5 cellular contexts compared by ENCODE assay signal in genomic region chr7:143472071-143472689, GRCh38. TPM values are rescaled to one million over a fixed set of nuclear protein-coding genes. Genes with fewer than 3 reads are reported as not detected.
"Had no signal": no experiment of that assay in that cellular context is flagged by ENCODE, and none has a peak within 500 bp of the region (broad histone marks: within the 10 kb centered on the region; RNA-seq: fewer than 3 reads in every experiment).

No MANE protein-coding gene starts in this region.

RNA-seq across cellular contexts. Expression of gene TAS2R41, which starts 5.5 kb away (rescaled TPM):
- total RNA-seq: esophagus mucosa, left ventricle myocardium superior, mesenteric fat pad, right cardiac atrium had no signal
- polyA plus RNA-seq: right cardiac atrium had no signal

RNA-seq across cellular contexts. Expression of gene TAS2R60, which starts 28.9 kb away (rescaled TPM):
- total RNA-seq: activated CD4-positive, alpha-beta T cell treated with anti-CD3 and anti-CD28 coated beads, Interleukin-2, amount 10 ng/mL, durations not matched to agents 7 days and 5 days; left ventricle myocardium superior; right cardiac atrium had no signal
- polyA plus RNA-seq: right cardiac atrium had no signal
